Comparison of ENCODE assay signal across 16 cellular contexts in genomic region chr12:29734299-29734698, GRCh38. TPM values are rescaled to one million over a fixed set of nuclear protein-coding genes. Genes with fewer than 3 reads are reported as not detected.
DNase-seq lines count a peak whose midpoint lies in the region; ATAC-seq and TF ChIP-seq lines count a peak whose summit lies in the region.
"Had no signal": no experiment of that assay in that cellular context is flagged by ENCODE, and none has a peak within 500 bp of the region (broad histone marks: within the 10 kb centered on the region; RNA-seq: fewer than 3 reads in every experiment).

No MANE protein-coding gene starts in this region.

- H3K4me2 ChIP-seq in hepatocyte, result no peak overlapping the region

- WGBS in right cardiac atrium, result 78% methylated on average over 5 of the region's 5 CpGs
- 90% methylated on average over 5 of the region's 5 CpGs for WGBS in hepatocyte (ENCODE audit: low lambda C conversion rate, missing lambda C conversion rate)

- H2AFZ ChIP-seq in ACC112 (ENCODE audit: low read length, unreplicated experiment), result no peak overlapping the region
- no peak overlapping the region for H2AFZ ChIP-seq in hepatocyte

- H3K36me3 ChIP-seq in ACC112 (ENCODE audit: insufficient read depth, low read length) (peaks cover 28% of the 10 kb centered on the region; the same call in 1 of the 2 replicates), stomach smooth muscle (ENCODE audit: control insufficient read depth in 2 of 2, insufficient read depth in 2 of 2, low read length in 2 of 2) (peaks cover 5 to 6% of the 10 kb centered on the region in 2 donors), vagina (no peaks in the 10 kb centered on the region), hepatocyte (replicated peaks; ENCODE audit: insufficient read depth, low read depth) (no peaks in the 10 kb centered on the region)
- H3K36me3 ChIP-seq: MG63 had no signal

- TF ChIP-seq POLR2A in vagina (IDR thresholded peaks at IDR 0.05), result no peak

- H3K27me3 ChIP-seq in ACC112 (ENCODE audit: insufficient read depth, low read length) (no peaks in the 10 kb centered on the region), right cardiac atrium (ENCODE audit: control insufficient read depth, insufficient read depth) (no peaks in the 10 kb centered on the region), stomach smooth muscle (ENCODE audit: control insufficient read depth in 1 of 2, insufficient read depth in 2 of 2, low read length in 2 of 2) (no peaks in the 10 kb centered on the region), vagina (no peaks in the 10 kb centered on the region), hepatocyte (no peaks in the 10 kb centered on the region)
- H3K27me3 ChIP-seq: MG63 had no signal

- peak overlapping the region in 3 of 5 experiments; percentile 8 to 93 (median 33) for H3K27ac Mint-ChIP-seq in brain
- H3K27ac Mint-ChIP-seq: CD4-positive, CD25-positive, alpha-beta regulatory T cell had no signal

- H3K36me3 Mint-ChIP-seq in brain, result peaks cover 12% of the 10 kb centered on the region
- H3K36me3 Mint-ChIP-seq: CD4-positive, CD25-positive, alpha-beta regulatory T cell had no signal

- DNase-seq in right cardiac atrium, result no peak
- DNase-seq in vagina (ENCODE audit: extremely low spot score in 2 of 2), result no peak
- no peak for DNase-seq in SIG-M5 treated with dmso at 0.1 percent for 504 hours (lab: John Stamatoyannopoulos, UW; ENCODE audit: unreplicated experiment)
- no peak for DNase-seq in kidney tubule cell (ENCODE audit: low spot score)
- DNase-seq in hepatocyte (ENCODE audit: low spot score), result no peak
- DNase-seq: Calu3; CD4-positive, CD25-positive, alpha-beta regulatory T cell; DMS53; MG63; NCI-H1092; NCI-H1694; NCI-H524 treated with DMSO at 0.1 percent for 48 hours; SHP77 treated with DMSO at 0.1 percent for 48 hours had no signal

- peaks cover 86% of the 10 kb centered on the region for H3K4me1 Mint-ChIP-seq in brain
- H3K4me1 Mint-ChIP-seq: CD4-positive, CD25-positive, alpha-beta regulatory T cell had no signal

- ATAC-seq in right cardiac atrium, result no peak

- peak overlapping the region in 2 of 5 experiments; percentile 42 to 51 for H3K4me3 Mint-ChIP-seq in brain
- H3K4me3 Mint-ChIP-seq: CD4-positive, CD25-positive, alpha-beta regulatory T cell had no signal

- H3K4me3 ChIP-seq in ACC112 (ENCODE audit: low read depth, low read length) (no peak overlapping the region), right cardiac atrium (ENCODE audit: low read length) (no peak overlapping the region), stomach smooth muscle (ENCODE audit: low read length in 2 of 2) (peak overlapping the region in 1 of 2 donors; percentile 24), vagina (no peak overlapping the region), hepatocyte (no peak overlapping the region)
- H3K4me3 ChIP-seq: MG63 had no signal

- H3K27ac ChIP-seq in ACC112 (ENCODE audit: low read depth, low read length) (peak overlapping the region; percentile 75), right cardiac atrium (ENCODE audit: low read length) (peak overlapping the region; percentile 82), stomach smooth muscle (ENCODE audit: low read length) (peak overlapping the region; percentile 42), vagina (no peak overlapping the region), hepatocyte (no peak overlapping the region)

- no peak for TF ChIP-seq CTCF in brain (conservative IDR thresholded peaks at IDR 0.05)
- no peak for TF ChIP-seq CTCF in vagina (IDR thresholded peaks at IDR 0.05)
- no peak for TF ChIP-seq CTCF in hepatocyte (IDR thresholded peaks at IDR 0.05; ENCODE audit: poor library complexity)

- H3K27me3 Mint-ChIP-seq in brain, result no peaks in the 10 kb centered on the region
- H3K27me3 Mint-ChIP-seq: CD4-positive, CD25-positive, alpha-beta regulatory T cell had no signal

- peak overlapping the region in 1 of 2 donors; percentile 7 for H3K9ac ChIP-seq in stomach smooth muscle (ENCODE audit: low read length in 2 of 2)

- intact Hi-C loops in right cardiac atrium (cut with DNase I), result no loop called here
- intact Hi-C loops in vagina (cut with DNase I), result loop anchor here (10.0 kb wide), 1 partner anchor 51 kb away; the partner anchor contains the start of gene TMTC1

- no peaks in the 10 kb centered on the region for H3K9me3 ChIP-seq in right cardiac atrium (ENCODE audit: control insufficient read depth, low read length)
- H3K9me3 ChIP-seq in stomach smooth muscle (ENCODE audit: control insufficient read depth in 2 of 2, low read length in 2 of 2), result no peaks in the 10 kb centered on the region
- H3K9me3 ChIP-seq in vagina, result no peaks in the 10 kb centered on the region
- H3K9me3 ChIP-seq in hepatocyte (ENCODE audit: low read depth), result no peaks in the 10 kb centered on the region
- H3K9me3 ChIP-seq: MG63 had no signal

- H3K9me3 Mint-ChIP-seq in brain, result no peaks in the 10 kb centered on the region

- H3K4me1 ChIP-seq in ACC112 (ENCODE audit: control insufficient read depth, insufficient read depth, low read length, unreplicated experiment) (peaks cover 61% of the 10 kb centered on the region), right cardiac atrium (ENCODE audit: control insufficient read depth, insufficient read depth, low read length) (peaks cover 18% of the 10 kb centered on the region), stomach smooth muscle (ENCODE audit: control insufficient read depth, insufficient read depth, low read length) (peaks cover 55% of the 10 kb centered on the region), vagina (peaks cover 23% of the 10 kb centered on the region), hepatocyte (ENCODE audit: insufficient read depth) (no peaks in the 10 kb centered on the region)

- no peaks in the 10 kb centered on the region for H4K20me1 ChIP-seq in hepatocyte (ENCODE audit: insufficient read depth, poor library complexity, severe bottlenecking)

- H3K79me2 ChIP-seq in ACC112 (ENCODE audit: control insufficient read depth, insufficient read depth, low read length, unreplicated experiment) (peaks cover 71% of the 10 kb centered on the region), hepatocyte (no peaks in the 10 kb centered on the region)

- H3K9me2 ChIP-seq in hepatocyte (replicated peaks; ENCODE audit: insufficient read depth), result no peaks in the 10 kb centered on the region

RNA-seq across cellular contexts. Expression of gene TMTC1, which starts 49.4 kb away (rescaled TPM):
- polyA plus RNA-seq in brain (ENCODE audit: insufficient read depth, low read depth, low replicate concordance) (5.4 TPM), right cardiac atrium (17.9 TPM), hepatocyte (2.8 and 6.8 TPM in 2 replicates)
- total RNA-seq in right cardiac atrium (10 to 100 TPM; 44.4 to 57.8 (median 53.5) TPM), vagina (63.8 TPM), hepatocyte (13.1 and 14.0 TPM in 2 replicates)
- total RNA-seq: CD4-positive, CD25-positive, alpha-beta regulatory T cell had no signal
- polyA plus RNA-seq: CD4-positive, CD25-positive, alpha-beta regulatory T cell had no signal

Comparison
In these comparisons a context has a peak if more than half of its experiments do, and no peak if none do; other contexts are left out.
1. H3K27ac ChIP-seq: peak in ACC112 (single experiment), right cardiac atrium (single experiment) and stomach smooth muscle (single experiment); none in vagina (single experiment) and hepatocyte (single experiment).